Comparison of ENCODE assay signal across 8 cellular contexts in the genomic region with DNA sequence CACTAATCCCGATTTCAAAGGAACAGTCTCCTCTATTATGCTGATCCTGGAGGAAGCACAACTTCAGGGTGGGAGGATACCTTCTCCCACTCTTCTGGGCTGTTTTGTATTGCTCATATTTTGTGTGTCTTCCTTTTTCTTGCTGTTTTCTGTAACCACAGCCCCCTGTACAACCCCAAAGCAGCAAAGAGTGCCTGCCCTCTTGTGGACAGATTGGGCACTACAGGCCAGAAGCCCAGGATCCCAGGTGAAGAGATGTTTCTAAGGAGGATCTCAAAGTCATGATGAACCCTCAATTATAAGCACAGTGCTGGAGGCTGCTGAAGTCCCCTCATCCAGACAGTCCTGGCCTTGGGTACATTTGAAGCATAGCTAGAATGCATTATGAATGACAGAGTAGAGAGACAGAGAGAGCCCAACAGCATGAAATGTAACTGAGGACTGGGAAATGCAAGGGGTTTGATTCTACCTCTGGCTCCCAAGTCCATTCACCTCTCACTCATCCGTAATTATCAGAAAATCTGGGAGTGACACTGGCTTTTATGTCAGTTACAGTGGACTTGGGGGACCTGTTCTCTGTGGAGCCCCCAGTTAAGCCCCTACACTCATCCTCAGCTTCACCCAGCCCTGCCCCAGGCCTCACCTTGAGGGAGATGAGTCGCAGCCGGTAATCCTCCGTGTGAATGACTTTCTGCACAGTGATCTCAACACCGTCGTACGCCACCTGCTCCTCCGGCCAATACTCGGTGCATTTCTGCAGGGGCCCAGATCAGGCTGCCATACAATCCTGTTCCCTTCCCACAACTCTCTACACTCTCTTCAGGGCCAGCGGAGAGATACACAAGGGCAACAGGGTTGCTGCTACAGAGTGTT. TPM values are rescaled to one million over a fixed set of nuclear protein-coding genes. Genes with fewer than 3 reads are reported as not detected.
DNase-seq lines count a peak whose midpoint lies in the region; ATAC-seq, FAIRE-seq and TF ChIP-seq lines count a peak whose summit lies in the region.

No MANE protein-coding gene starts in this region.

- intact Hi-C loops in left colon (cut with DNase I, micrococcal nuclease), result no loop called here

- peak in 11 of 14 donors; percentile 4 to 53 (median 20) for DNase-seq in C1 segment of cervical spinal cord (lab: John Stamatoyannopoulos, UW)
- DNase-seq in WTC11 (ENCODE audit: low spot score), result peak; percentile 77
- peak; percentile 26 for DNase-seq in bronchial epithelial cell (ENCODE audit: low read depth)
- peak in 1 of 2 donors; percentile 65 for DNase-seq in left colon
- peak; percentile 40 to 61 for DNase-seq in stimulated activated CD4-positive, alpha-beta T cell treated with anti-CD3 and anti-CD28 coated beads, Interleukin-4, amount 100 ng/mL, for 48 hours (ENCODE audit: low read depth in 2 of 2)
- no peak for DNase-seq in NCI-H1436 treated with DMSO at 0.1 percent for 48 hours (lab: John Stamatoyannopoulos, UW)

- no peak overlapping the region for H3K4me3 Mint-ChIP-seq in WTC11

- H3K4me1 Mint-ChIP-seq in WTC11, result peaks cover 11% of the 10 kb centered on the region

- no peak for FAIRE-seq in bronchial epithelial cell (lab: Jason Lieb, UNC)

- no peaks in the 10 kb centered on the region for H3K9me3 Mint-ChIP-seq in WTC11

- ATAC-seq in GM18867 (IDR thresholded peaks at IDR 0.05; ENCODE audit: unreplicated experiment) (peak; percentile 58), WTC11 (peak; percentile 46), left colon (peak; percentile 59)

- no peaks in the 10 kb centered on the region for H3K27me3 ChIP-seq in bronchial epithelial cell (ENCODE audit: control insufficient read depth, insufficient read depth, low read length)

- H3K36me3 ChIP-seq in bronchial epithelial cell (ENCODE audit: control insufficient read depth, insufficient read depth, low read length), result no peaks in the 10 kb centered on the region

- H3K27ac Mint-ChIP-seq in WTC11, result no peak overlapping the region

- CTCF ChIA-PET in WTC11 (lab: Charles Lee), result interaction anchor here (0.8 to 3.3 kb wide), 11 partner anchors 10 to 81 kb away, joined by 3 to 28 read pairs (median 5); no protein-coding TSS in a partner anchor

- H3K36me3 Mint-ChIP-seq in WTC11, result no peaks in the 10 kb centered on the region

- POLR2A ChIA-PET in WTC11 (lab: Charles Lee), result no interaction called here

- H3K4me3 ChIP-seq in bronchial epithelial cell (ENCODE audit: low read depth, low read length), result no peak overlapping the region

- peak; percentile 98 for TF ChIP-seq CTCF in LNCAP (IDR thresholded peaks at IDR 0.05)
- peak; percentile 98 for TF ChIP-seq CTCF in WTC11 (IDR thresholded peaks at IDR 0.05)
- TF ChIP-seq CTCF in bronchial epithelial cell (IDR thresholded peaks at IDR 0.05; ENCODE audit: insufficient read depth, low read length, severe bottlenecking), result peak; percentile 89

- no peaks in the 10 kb centered on the region for H3K27me3 Mint-ChIP-seq in WTC11 (ENCODE audit: low read depth)

TF ChIP-seq in WTC11, 78 proteins besides CTCF, POLR2A, EP300 and RAD21 (continues in another document):
- TF ChIP-seq ZNF263 (CRISPR knock-in tag; IDR thresholded peaks at IDR 0.05; ENCODE audit: low read depth) (no peak), TP53 (CRISPR knock-in tag; IDR thresholded peaks at IDR 0.05) (no peak), NFATC4 (CRISPR knock-in tag; IDR thresholded peaks at IDR 0.05) (no peak), MAX (CRISPR knock-in tag; IDR thresholded peaks at IDR 0.05) (no peak), NFYB (CRISPR knock-in tag; conservative IDR thresholded peaks at IDR 0.05; ENCODE audit: low read depth) (no peak), PREB (CRISPR knock-in tag; IDR thresholded peaks at IDR 0.05; ENCODE audit: borderline replicate concordance) (no peak), CREB1 (CRISPR knock-in tag; IDR thresholded peaks at IDR 0.05) (no peak), AR (CRISPR knock-in tag; IDR thresholded peaks at IDR 0.05) (no peak), FOXK1 (CRISPR knock-in tag; IDR thresholded peaks at IDR 0.05) (no peak)
- TF ChIP-seq, protein P1, sequence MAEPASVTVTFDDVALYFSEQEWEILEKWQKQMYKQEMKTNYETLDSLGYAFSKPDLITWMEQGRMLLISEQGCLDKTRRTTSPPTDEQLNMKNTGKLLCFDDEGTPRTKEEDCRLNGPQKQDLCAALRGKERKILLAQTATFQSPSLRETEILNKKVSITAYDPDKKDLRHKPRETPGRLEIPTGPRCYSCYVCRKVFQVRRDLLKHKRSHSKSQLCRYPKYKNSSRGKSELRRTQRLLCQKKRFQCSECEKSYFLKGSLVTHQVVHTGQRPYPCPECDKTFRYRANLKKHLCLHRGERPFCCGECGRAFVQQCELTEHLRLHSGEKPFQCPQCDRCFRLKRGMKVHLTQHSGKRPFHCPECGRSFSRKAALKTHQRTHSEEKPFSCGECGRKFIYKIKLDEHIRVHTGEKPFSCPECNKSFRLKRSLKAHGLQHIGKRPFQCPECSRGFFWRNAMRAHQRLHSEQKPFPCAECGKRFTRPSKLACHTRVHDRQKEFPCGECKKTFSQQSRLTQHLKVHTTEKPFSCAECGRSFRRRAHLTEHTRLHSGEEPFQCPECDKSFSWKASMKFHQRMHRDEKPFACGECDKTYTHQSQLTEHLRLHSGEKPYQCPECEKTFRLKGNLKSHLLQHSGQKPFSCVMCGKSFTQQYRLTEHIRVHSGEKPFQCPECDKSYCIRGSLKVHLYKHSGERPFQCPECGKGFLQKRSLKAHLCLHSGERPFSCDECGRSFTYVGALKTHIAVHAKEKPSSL (CRISPR knock-in tag; conservative IDR thresholded peaks at IDR 0.05), result no peak
- TF ChIP-seq, protein P2, sequence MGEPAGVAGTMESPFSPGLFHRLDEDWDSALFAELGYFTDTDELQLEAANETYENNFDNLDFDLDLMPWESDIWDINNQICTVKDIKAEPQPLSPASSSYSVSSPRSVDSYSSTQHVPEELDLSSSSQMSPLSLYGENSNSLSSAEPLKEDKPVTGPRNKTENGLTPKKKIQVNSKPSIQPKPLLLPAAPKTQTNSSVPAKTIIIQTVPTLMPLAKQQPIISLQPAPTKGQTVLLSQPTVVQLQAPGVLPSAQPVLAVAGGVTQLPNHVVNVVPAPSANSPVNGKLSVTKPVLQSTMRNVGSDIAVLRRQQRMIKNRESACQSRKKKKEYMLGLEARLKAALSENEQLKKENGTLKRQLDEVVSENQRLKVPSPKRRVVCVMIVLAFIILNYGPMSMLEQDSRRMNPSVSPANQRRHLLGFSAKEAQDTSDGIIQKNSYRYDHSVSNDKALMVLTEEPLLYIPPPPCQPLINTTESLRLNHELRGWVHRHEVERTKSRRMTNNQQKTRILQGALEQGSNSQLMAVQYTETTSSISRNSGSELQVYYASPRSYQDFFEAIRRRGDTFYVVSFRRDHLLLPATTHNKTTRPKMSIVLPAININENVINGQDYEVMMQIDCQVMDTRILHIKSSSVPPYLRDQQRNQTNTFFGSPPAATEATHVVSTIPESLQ (CRISPR knock-in tag; IDR thresholded peaks at IDR 0.05), result no peak
- TF ChIP-seq, protein P3, sequence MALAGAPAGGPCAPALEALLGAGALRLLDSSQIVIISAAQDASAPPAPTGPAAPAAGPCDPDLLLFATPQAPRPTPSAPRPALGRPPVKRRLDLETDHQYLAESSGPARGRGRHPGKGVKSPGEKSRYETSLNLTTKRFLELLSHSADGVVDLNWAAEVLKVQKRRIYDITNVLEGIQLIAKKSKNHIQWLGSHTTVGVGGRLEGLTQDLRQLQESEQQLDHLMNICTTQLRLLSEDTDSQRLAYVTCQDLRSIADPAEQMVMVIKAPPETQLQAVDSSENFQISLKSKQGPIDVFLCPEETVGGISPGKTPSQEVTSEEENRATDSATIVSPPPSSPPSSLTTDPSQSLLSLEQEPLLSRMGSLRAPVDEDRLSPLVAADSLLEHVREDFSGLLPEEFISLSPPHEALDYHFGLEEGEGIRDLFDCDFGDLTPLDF (CRISPR knock-in tag; IDR thresholded peaks at IDR 0.05), result no peak

RNA-seq across cellular contexts. Expression of gene IGSF22, which starts 6.2 kb away (rescaled TPM):
- 0.32 to 0.64 TPM (median 0.52 TPM) in 3 replicates for total RNA-seq in WTC11 (2021)
- total RNA-seq in bronchial epithelial cell, result under 0.01 and 1.4 TPM in 2 replicates
- 1 to 10 TPM in 1 of 2 donors, under 1 TPM in 1; 0.81 to 2.0 TPM for total RNA-seq in left colon

RNA-seq across cellular contexts. Expression of gene TMEM86A, which starts 33.6 kb away (rescaled TPM):
- total RNA-seq in WTC11 (2021) (1.3 to 1.7 TPM (median 1.6 TPM) in 3 replicates), bronchial epithelial cell (0.53 and 0.90 TPM in 2 replicates), left colon (1 to 10 TPM; 2.0 to 3.3 TPM)

RNA-seq across cellular contexts. Expression of gene PTPN5, which starts 59.4 kb away (rescaled TPM):
- total RNA-seq in WTC11 (2021) (4.5 to 7.4 TPM (median 6.7 TPM) in 3 replicates), bronchial epithelial cell (not detected in 2 replicates), left colon (under 1 TPM; 0.18 to 0.22 TPM)
